ENCODE assay signal across 10 cellular contexts in genomic region chr12:108665608-108666202, GRCh38. TPM values are rescaled to one million over a fixed set of nuclear protein-coding genes. Genes with fewer than 3 reads are reported as not detected.
DNase-seq lines count a peak whose midpoint lies in the region; ATAC-seq and TF ChIP-seq lines count a peak whose summit lies in the region.
"Had no signal": no experiment of that assay in that cellular context is flagged by ENCODE, and none has a peak within 500 bp of the region (broad histone marks: within the 10 kb centered on the region; RNA-seq: fewer than 3 reads in every experiment).

No MANE protein-coding gene starts in this region.

- no peak overlapping the region for H2BK120ac ChIP-seq in mesenchymal stem cell (ENCODE audit: low read depth, low read length)

- no peak overlapping the region for H4K91ac ChIP-seq in mesenchymal stem cell (ENCODE audit: low read length)

- no peak for ATAC-seq in GM19395 (IDR thresholded peaks at IDR 0.05; ENCODE audit: unreplicated experiment)
- no peak for ATAC-seq in T-cell (replicated peaks in 1 of 4)

- H3K27ac Mint-ChIP-seq in chondrocyte (ENCODE audit: unreplicated experiment) (peak overlapping the region; percentile 94), T-cell (no peak overlapping the region)

- H3K23ac ChIP-seq in mesenchymal stem cell (ENCODE audit: low read length in 2 of 2): peak overlapping the region in 1 of 2 experiments; percentile 72

- H3K27me3 ChIP-seq in mesenchymal stem cell (ENCODE audit: control insufficient read depth in 1 of 2, insufficient read depth in 1 of 2, low read length in 2 of 2): no peaks in the 10 kb centered on the region
- no peaks in the 10 kb centered on the region for H3K27me3 ChIP-seq in tibial artery

- peak overlapping the region; percentile 18 for H2AK5ac ChIP-seq in mesenchymal stem cell (ENCODE audit: low read length, severe bottlenecking)

- peak overlapping the region in 1 of 2 experiments; percentile 71 for H2BK12ac ChIP-seq in mesenchymal stem cell (ENCODE audit: low read length in 2 of 2)

- H3K18ac ChIP-seq in mesenchymal stem cell (ENCODE audit: low read depth in 1 of 2, low read length in 2 of 2): peak overlapping the region in 1 of 2 experiments; percentile 73

- H3K4me3 ChIP-seq in mesenchymal stem cell (ENCODE audit: insufficient read depth in 1 of 2, low read depth in 1 of 2, low read length in 2 of 2) (peak overlapping the region in 1 of 2 experiments; percentile 7), tibial artery (no peak overlapping the region)

- H2BK5ac ChIP-seq in mesenchymal stem cell (ENCODE audit: low read depth, low read length, poor library complexity, severe bottlenecking): no peak overlapping the region

- peak; percentile 32 for DNase-seq in DMS 273 (lab: John Stamatoyannopoulos, UW; ENCODE audit: unreplicated experiment)
- no peak for DNase-seq in DMS 273 treated with DMSO at 0.1 percent for 48 hours (lab: John Stamatoyannopoulos, UW)
- DNase-seq in chondrocyte (ENCODE audit: low spot score): no peak
- DNase-seq in mesenchymal stem cell: no peak
- DNase-seq in tibial artery: no peak
- no peak for DNase-seq in AML-193 (lab: John Stamatoyannopoulos, UW)
- DNase-seq in T-cell: no peak

- TF ChIP-seq CTCF in chondrocyte (IDR thresholded peaks at IDR 0.05) (no peak), tibial artery (IDR thresholded peaks at IDR 0.05) (no peak)

- no peaks in the 10 kb centered on the region for H3K27me3 Mint-ChIP-seq in chondrocyte (ENCODE audit: low read depth)
- H3K27me3 Mint-ChIP-seq in T-cell: no peaks in the 10 kb centered on the region

- H2AFZ ChIP-seq in mesenchymal stem cell (ENCODE audit: low read depth, low read length): no peak overlapping the region

- peak overlapping the region in 1 of 2 experiments; percentile 79 for H3K14ac ChIP-seq in mesenchymal stem cell (ENCODE audit: low read length in 2 of 2)

- H3K4ac ChIP-seq in mesenchymal stem cell (ENCODE audit: low read depth in 1 of 2, low read length in 2 of 2): peak overlapping the region in 1 of 2 experiments; percentile 82

- H3K4me1 Mint-ChIP-seq in chondrocyte (ENCODE audit: low read depth) (peaks cover 82% of the 10 kb centered on the region), T-cell (peaks cover 8 to 17% (median 8%) of the 10 kb centered on the region in 3 donors)

- intact Hi-C loops in tibial artery (cut with DNase I; ENCODE audit: low total_unique reads): loop anchor here (2.0 to 5.0 kb wide), 3 partner anchors 67 to 189 kb away; partner anchors contain the start of gene CORO1C

- H3K4me3 Mint-ChIP-seq in chondrocyte (ENCODE audit: unreplicated experiment) (no peak overlapping the region), T-cell (no peak overlapping the region)
- H3K4me3 Mint-ChIP-seq: T-helper 1 cell treated with Interleukin-12 subunit alpha and Interleukin-12 subunit beta and Interleukin-4 antibody, amounts not matched to agents 30 μg/mL and 1 μg/mL, for 36 hours had no signal

- no peaks in the 10 kb centered on the region for H3K9me3 ChIP-seq in mesenchymal stem cell (ENCODE audit: control insufficient read depth, low read length)
- H3K9me3 ChIP-seq in tibial artery: no peaks in the 10 kb centered on the region

- H3K4me2 ChIP-seq in mesenchymal stem cell (ENCODE audit: low read length, poor library complexity, severe bottlenecking): no peak overlapping the region

- CTCF ChIA-PET in T-cell (lab: Charles Lee): interaction anchor here (0.5 to 5.4 kb wide), 23 partner anchors 12 to 285 kb away, joined by 3 to 99 read pairs (median 4); no protein-coding TSS in a partner anchor

- WGBS in mesenchymal stem cell: 93% methylated on average over 6 of the region's 6 CpGs

- H3K9me3 Mint-ChIP-seq in chondrocyte (ENCODE audit: low read depth) (no peaks in the 10 kb centered on the region), T-cell (no peaks in the 10 kb centered on the region)
- H3K9me3 Mint-ChIP-seq: T-helper 1 cell treated with Interleukin-12 subunit alpha and Interleukin-12 subunit beta and Interleukin-4 antibody, amounts not matched to agents 30 μg/mL and 1 μg/mL, for 36 hours had no signal

- peaks cover 2% of the 10 kb centered on the region for H3K79me1 ChIP-seq in mesenchymal stem cell (replicated peaks; ENCODE audit: low read length, poor library complexity, severe bottlenecking)

- H3K9ac ChIP-seq in mesenchymal stem cell (ENCODE audit: low read length): peak overlapping the region; percentile 70

- H3K36me3 Mint-ChIP-seq in chondrocyte (ENCODE audit: low read depth) (peaks cover 6% of the 10 kb centered on the region), T-cell (no peaks in the 10 kb centered on the region)

- no peak overlapping the region for H2BK15ac ChIP-seq in mesenchymal stem cell (ENCODE audit: low read depth, poor library complexity, severe bottlenecking)

- H3K36me3 ChIP-seq in mesenchymal stem cell (ENCODE audit: control insufficient read depth in 1 of 2, insufficient read depth in 2 of 2, low read depth in 1 of 2, low read length in 2 of 2) (peaks cover 8 to 16% of the 10 kb centered on the region in 2 experiments), tibial artery (peaks cover 0 to 8% (median 8%) of the 10 kb centered on the region in 3 donors)

- H3K4me1 ChIP-seq in mesenchymal stem cell (ENCODE audit: control insufficient read depth, insufficient read depth, low read depth, low read length): peaks cover 12% of the 10 kb centered on the region
- H3K4me1 ChIP-seq in tibial artery: peaks cover 6 to 79% (median 53%) of the 10 kb centered on the region in 4 donors

- H4K8ac ChIP-seq in mesenchymal stem cell (ENCODE audit: low read length): no peak overlapping the region

- peak overlapping the region; percentile 59 for H3K27ac ChIP-seq in mesenchymal stem cell (ENCODE audit: low read length, poor library complexity, severe bottlenecking)
- peak overlapping the region; percentile 73 to 77 for H3K27ac ChIP-seq in tibial artery
- H3K27ac ChIP-seq: 22Rv1 had no signal

- POLR2A ChIA-PET in T-cell (lab: Charles Lee): interaction anchor here in 1 of 2 donors (0.6 to 0.7 kb wide), 2 partner anchors 19 to 20 kb away, joined by 3 read pairs; no protein-coding TSS in a partner anchor

RNA-seq across cellular contexts. Expression of gene SELPLG, which starts 32.0 kb away (rescaled TPM):
- total RNA-seq in chondrocyte (2.2 to 3.2 TPM (median 2.9 TPM) in 3 replicates), T-cell (100 to 1,000 TPM; 102 to 220 (median 215) TPM)
- polyA plus RNA-seq in mesenchymal stem cell (2013, experiment 1 of 2): 2.0 TPM
- 2.2 TPM for polyA plus RNA-seq in mesenchymal stem cell (2013, experiment 2 of 2)

Comparison
In these comparisons a context has a peak if more than half of its experiments do, and no peak if none do; other contexts are left out.
1. RNA of gene SELPLG, which starts 32.0 kb away (total RNA-seq): 102 to 220 TPM in T-cell; 2.2 to 3.2 TPM in chondrocyte; every median in the first group is over 10 times any median in the second.